ENCODE assay signal across 9 cellular contexts in genomic region chr21:44301093-44301492, GRCh38. TPM values are rescaled to one million over a fixed set of nuclear protein-coding genes. Genes with fewer than 3 reads are reported as not detected.
DNase-seq lines count a peak whose midpoint lies in the region; ATAC-seq and TF ChIP-seq lines count a peak whose summit lies in the region.
"Had no signal": no experiment of that assay in that cellular context is flagged by ENCODE, and none has a peak within 500 bp of the region (broad histone marks: within the 10 kb centered on the region; RNA-seq: fewer than 3 reads in every experiment).

No MANE protein-coding gene starts in this region.

- H3K4me1 Mint-ChIP-seq in activated T-helper 2 cell treated with anti-CD3 and anti-CD28 coated beads, Interferon-gamma antibody, Interleukin-2, Interleukin-4, amounts not matched to agents 10 μg/mL and 5 μg/mL and 100 μg/mL, durations not matched to agents 14 hours and 24 hours and 36 hours (ENCODE audit: low read depth) = peaks cover 33% of the 10 kb centered on the region
- peaks cover 39 to 43% of the 10 kb centered on the region in 2 donors for H3K4me1 Mint-ChIP-seq in immature natural killer cell
- H3K4me1 Mint-ChIP-seq in stimulated activated memory B cell treated with anti-CD40 and anti-IgM and Interleukin-4, amounts not matched to agents 10 μg/mL and 1 μg/mL and 100 μg/mL, for 72 hours = peaks cover 71% of the 10 kb centered on the region

- peak overlapping the region; percentile 88 for H3K4me3 ChIP-seq in HL-60 (replicated peaks; ENCODE audit: insufficient read depth, low read length)

- H3K27me3 Mint-ChIP-seq in activated T-helper 2 cell treated with anti-CD3 and anti-CD28 coated beads, Interferon-gamma antibody, Interleukin-2, Interleukin-4, amounts not matched to agents 10 μg/mL and 5 μg/mL and 100 μg/mL, durations not matched to agents 14 hours and 24 hours and 36 hours (ENCODE audit: low read depth) = no peaks in the 10 kb centered on the region
- peaks cover 0 to 11% (median 6%) of the 10 kb centered on the region in 3 donors for H3K27me3 Mint-ChIP-seq in immature natural killer cell (ENCODE audit: low read depth in 3 of 3)
- H3K27me3 Mint-ChIP-seq in stimulated activated memory B cell treated with anti-CD40 and anti-IgM and Interleukin-4, amounts not matched to agents 10 μg/mL and 1 μg/mL and 100 μg/mL, for 72 hours = no peaks in the 10 kb centered on the region

- no peaks in the 10 kb centered on the region for H3K27me3 ChIP-seq in HL-60 (ENCODE audit: insufficient read depth, poor library complexity, severe bottlenecking)

- peak overlapping the region; percentile 83 for H3K4me3 Mint-ChIP-seq in activated T-helper 2 cell treated with anti-CD3 and anti-CD28 coated beads, Interferon-gamma antibody, Interleukin-2, Interleukin-4, amounts not matched to agents 10 μg/mL and 5 μg/mL and 100 μg/mL, durations not matched to agents 14 hours and 24 hours and 36 hours (ENCODE audit: low read depth)
- H3K4me3 Mint-ChIP-seq in immature natural killer cell = peak overlapping the region; percentile 61 to 75 (median 70)
- H3K4me3 Mint-ChIP-seq in stimulated activated memory B cell treated with anti-CD40 and anti-IgM and Interleukin-4, amounts not matched to agents 10 μg/mL and 1 μg/mL and 100 μg/mL, for 72 hours = peak overlapping the region; percentile 82

- peak overlapping the region; percentile 59 for H3K27ac ChIP-seq in HL-60 (replicated peaks)

- no peaks in the 10 kb centered on the region for H3K9me3 Mint-ChIP-seq in activated T-helper 2 cell treated with anti-CD3 and anti-CD28 coated beads, Interferon-gamma antibody, Interleukin-2, Interleukin-4, amounts not matched to agents 10 μg/mL and 5 μg/mL and 100 μg/mL, durations not matched to agents 14 hours and 24 hours and 36 hours
- H3K9me3 Mint-ChIP-seq in immature natural killer cell = no peaks in the 10 kb centered on the region
- H3K9me3 Mint-ChIP-seq in stimulated activated memory B cell treated with anti-CD40 and anti-IgM and Interleukin-4, amounts not matched to agents 10 μg/mL and 1 μg/mL and 100 μg/mL, for 72 hours = no peaks in the 10 kb centered on the region

- peaks cover 12% of the 10 kb centered on the region for H3K36me3 Mint-ChIP-seq in activated T-helper 2 cell treated with anti-CD3 and anti-CD28 coated beads, Interferon-gamma antibody, Interleukin-2, Interleukin-4, amounts not matched to agents 10 μg/mL and 5 μg/mL and 100 μg/mL, durations not matched to agents 14 hours and 24 hours and 36 hours (ENCODE audit: low read depth)
- no peaks in the 10 kb centered on the region for H3K36me3 Mint-ChIP-seq in immature natural killer cell
- peaks cover 4% of the 10 kb centered on the region for H3K36me3 Mint-ChIP-seq in stimulated activated memory B cell treated with anti-CD40 and anti-IgM and Interleukin-4, amounts not matched to agents 10 μg/mL and 1 μg/mL and 100 μg/mL, for 72 hours

- ATAC-seq in stimulated activated memory B cell treated with anti-CD40 and anti-IgM and Interleukin-4, amounts not matched to agents 10 μg/mL and 1 μg/mL and 100 μg/mL, for 72 hours = no peak
- ATAC-seq in HG02885 (IDR thresholded peaks at IDR 0.05; ENCODE audit: poor library complexity, unreplicated experiment) (no peak), GM21423 (IDR thresholded peaks at IDR 0.05; ENCODE audit: unreplicated experiment) (no peak), GM18870 (IDR thresholded peaks at IDR 0.05; ENCODE audit: unreplicated experiment) (no peak)

- H3K27ac Mint-ChIP-seq in activated T-helper 2 cell treated with anti-CD3 and anti-CD28 coated beads, Interferon-gamma antibody, Interleukin-2, Interleukin-4, amounts not matched to agents 10 μg/mL and 5 μg/mL and 100 μg/mL, durations not matched to agents 14 hours and 24 hours and 36 hours = peak overlapping the region; percentile 67
- H3K27ac Mint-ChIP-seq in immature natural killer cell = peak overlapping the region in 2 of 6 donors; percentile 16 to 31
- H3K27ac Mint-ChIP-seq in stimulated activated memory B cell treated with anti-CD40 and anti-IgM and Interleukin-4, amounts not matched to agents 10 μg/mL and 1 μg/mL and 100 μg/mL, for 72 hours = peak overlapping the region; percentile 65

- no peak for TF ChIP-seq CTCF in HL-60 (IDR thresholded peaks at IDR 0.05; ENCODE audit: insufficient read depth, low read length)

- intact Hi-C loops in activated T-helper 2 cell treated with anti-CD3 and anti-CD28 coated beads, Interferon-gamma antibody, Interleukin-2, Interleukin-4, amounts not matched to agents 10 μg/mL and 5 μg/mL and 100 μg/mL, durations not matched to agents 14 hours and 24 hours and 36 hours (cut with micrococcal nuclease) = loop anchor here (2.0 kb wide), 1 partner anchor 38 kb away; the partner anchor contains the start of gene CFAP410

- DNase-seq in HL-60 (ENCODE audit: low read depth in 1 of 2, low spot score in 1 of 2) = peak in 1 of 2 experiments; percentile 8
- DNase-seq in activated T-helper 2 cell treated with anti-CD3 and anti-CD28 coated beads, Interferon-gamma antibody, Interleukin-2, Interleukin-4, amounts not matched to agents 10 μg/mL and 5 μg/mL and 100 μg/mL, durations not matched to agents 14 hours and 24 hours and 36 hours (ENCODE audit: low spot score) = no peak
- DNase-seq in immature natural killer cell = no peak
- DNase-seq in 8988T = no peak

RNA-seq across cellular contexts. Expression of gene PFKL, which starts 1.2 kb away (rescaled TPM):
- 156 and 158 TPM in 2 replicates for total RNA-seq in activated T-helper 2 cell treated with anti-CD3 and anti-CD28 coated beads, Interferon-gamma antibody, Interleukin-2, Interleukin-4, amounts not matched to agents 10 μg/mL and 5 μg/mL and 100 μg/mL, durations not matched to agents 14 hours and 24 hours and 36 hours
- 10 to 100 TPM; 57.9 to 88.8 (median 84.6) TPM for polyA plus RNA-seq in immature natural killer cell

RNA-seq across cellular contexts. Expression of gene AIRE, which starts 15.4 kb away (rescaled TPM):
- total RNA-seq in activated T-helper 2 cell treated with anti-CD3 and anti-CD28 coated beads, Interferon-gamma antibody, Interleukin-2, Interleukin-4, amounts not matched to agents 10 μg/mL and 5 μg/mL and 100 μg/mL, durations not matched to agents 14 hours and 24 hours and 36 hours = not detected in 2 replicates
- not detected for polyA plus RNA-seq in immature natural killer cell
- total RNA-seq: activated CD8-positive, alpha-beta memory T cell treated with anti-CD3 and anti-CD28 coated beads for 36 hours had no signal

RNA-seq across cellular contexts. Expression of gene CFAP410, which starts 38.1 kb away (rescaled TPM):
- total RNA-seq in activated T-helper 2 cell treated with anti-CD3 and anti-CD28 coated beads, Interferon-gamma antibody, Interleukin-2, Interleukin-4, amounts not matched to agents 10 μg/mL and 5 μg/mL and 100 μg/mL, durations not matched to agents 14 hours and 24 hours and 36 hours = 13.8 and 15.2 TPM in 2 replicates
- 10 to 100 TPM; 30.0 to 36.4 (median 31.6) TPM for polyA plus RNA-seq in immature natural killer cell

RNA-seq across cellular contexts. Expression of gene DNMT3L, which starts 39.4 kb away (rescaled TPM):
- not detected in 2 replicates for total RNA-seq in activated T-helper 2 cell treated with anti-CD3 and anti-CD28 coated beads, Interferon-gamma antibody, Interleukin-2, Interleukin-4, amounts not matched to agents 10 μg/mL and 5 μg/mL and 100 μg/mL, durations not matched to agents 14 hours and 24 hours and 36 hours
- polyA plus RNA-seq in immature natural killer cell = not detected
- total RNA-seq: activated CD8-positive, alpha-beta memory T cell treated with anti-CD3 and anti-CD28 coated beads for 36 hours had no signal

RNA-seq across cellular contexts. Expression of gene TRPM2, which starts 52.3 kb away (rescaled TPM):
- total RNA-seq in activated T-helper 2 cell treated with anti-CD3 and anti-CD28 coated beads, Interferon-gamma antibody, Interleukin-2, Interleukin-4, amounts not matched to agents 10 μg/mL and 5 μg/mL and 100 μg/mL, durations not matched to agents 14 hours and 24 hours and 36 hours = 6.7 and 7.3 TPM in 2 replicates
- polyA plus RNA-seq in immature natural killer cell = 10 to 100 TPM in 1 of 3 donors, 1 to 10 TPM in 2; 3.0 to 11.1 (median 4.4) TPM
